Comparison of ENCODE assay signal across 40 cellular contexts in genomic region chr5:156735477-156735876, GRCh38.
"Had no signal": no experiment of that assay in that cellular context is flagged by ENCODE, and none has a peak within 500 bp of the region (broad histone marks: within the 10 kb centered on the region; RNA-seq: fewer than 3 reads in every experiment).

No MANE protein-coding gene starts in this region.

- H3K4me1 ChIP-seq: ascending aorta had no signal

- DNase-seq: activated CD4-positive, alpha-beta memory T cell treated with anti-CD3 and anti-CD28 coated beads, Interleukin-2, amount 10 ng/mL, durations not matched to agents 7 days and 5 days; activated CD4-positive, alpha-beta T cell treated with anti-CD3 and anti-CD28 coated beads for 1 hour; activated CD4-positive, alpha-beta T cell treated with anti-CD3 and anti-CD28 coated beads for 36 hours; activated CD4-positive, alpha-beta T cell treated with anti-CD3 and anti-CD28 coated beads for 48 hours; activated CD4-positive, alpha-beta T cell treated with anti-CD3 and anti-CD28 coated beads, Interleukin-2, amount 10 ng/mL, durations not matched to agents 7 days and 5 days; activated CD4-positive, alpha-beta T cell treated with anti-CD3 and anti-CD28 coated beads, Interleukin-2, amount 50 U/mL, for 48 hours; activated CD4-positive, CD25-positive, alpha-beta regulatory T cell; activated CD8-positive, alpha-beta memory T cell treated with anti-CD3 and anti-CD28 coated beads for 24 hours; activated CD8-positive, alpha-beta memory T cell treated with anti-CD3 and anti-CD28 coated beads, Interleukin-2, amount 10 ng/mL, durations not matched to agents 7 days and 5 days; activated CD8-positive, alpha-beta memory T cell treated with anti-CD3 and anti-CD28 coated beads, Interleukin-2, amount 50 U/mL, for 48 hours; activated CD8-positive, alpha-beta T cell treated with anti-CD3 and anti-CD28 coated beads, Interleukin-2, amount 10 ng/mL, durations not matched to agents 7 days and 5 days; activated effector memory CD4-positive, alpha-beta T cell treated with Interleukin-2 at 50 U/mL for 16 hours; activated gamma-delta T cell; activated naive CD4-positive, alpha-beta T cell treated with anti-CD3 and anti-CD28 coated beads, Interleukin-2, amount 10 ng/mL, durations not matched to agents 7 days and 5 days; activated naive CD4-positive, alpha-beta T cell treated with Interleukin-2 at 50 U/mL for 16 hours; activated naive CD8-positive, alpha-beta T cell treated with anti-CD3 and anti-CD28 coated beads, Interleukin-2, amount 10 ng/mL, durations not matched to agents 7 days and 5 days; activated naive CD8-positive, alpha-beta T cell treated with anti-CD3 and anti-CD28 coated beads, Interleukin-2, amount 50 U/mL, for 24 hours; activated T-cell treated with anti-CD3 and anti-CD28 coated beads, Interleukin-2, amount 50 U/mL, for 24 hours; activated T-cell treated with anti-CD3 and anti-CD28 coated beads, Interleukin-2, amount 50 U/mL, for 48 hours; amygdala; anterior cingulate cortex; caudate nucleus; cerebellar nuclear complex; T-helper 1 cell; T-helper 2 cell; T-helper 9 cell had no signal

- H3K36me3 ChIP-seq: ascending aorta, cardiac muscle cell, WERI-Rb-1 had no signal

- H3K9me3 ChIP-seq: ascending aorta had no signal

- H3K36me3 Mint-ChIP-seq: activated CD8-positive, alpha-beta memory T cell treated with anti-CD3 and anti-CD28 coated beads, Interleukin-2, amount 10 ng/mL, durations not matched to agents 7 days and 5 days; activated naive CD4-positive, alpha-beta T cell treated with anti-CD3 and anti-CD28 coated beads, Interleukin-2, amount 10 ng/mL, durations not matched to agents 7 days and 5 days; activated naive CD4-positive, alpha-beta T cell treated with anti-CD3 and anti-CD28 coated beads, Interleukin-2, amount 50 U/mL, for 24 hours; activated naive CD8-positive, alpha-beta T cell; activated naive CD8-positive, alpha-beta T cell treated with anti-CD3 and anti-CD28 coated beads, Interleukin-2, amount 10 ng/mL, durations not matched to agents 7 days and 5 days; brain; WTC11 had no signal

- ATAC-seq: activated CD4-positive, alpha-beta T cell treated with anti-CD3 and anti-CD28 coated beads for 36 hours; activated CD4-positive, CD25-positive, alpha-beta regulatory T cell treated with anti-CD3 and anti-CD28 coated beads, Interleukin-2, amount 50 U/mL, for 24 hours; activated CD8-positive, alpha-beta memory T cell treated with anti-CD3 and anti-CD28 coated beads, Interleukin-2, amount 10 ng/mL, durations not matched to agents 7 days and 5 days; activated CD8-positive, alpha-beta T cell treated with anti-CD3 and anti-CD28 coated beads, Interleukin-2, amount 10 ng/mL, durations not matched to agents 7 days and 5 days; activated naive CD8-positive, alpha-beta T cell treated with anti-CD3 and anti-CD28 coated beads, Interleukin-2, amount 50 U/mL, for 24 hours; WTC11 had no signal

- H3K4me3 ChIP-seq: ascending aorta, cardiac muscle cell had no signal

- H3K4me3 Mint-ChIP-seq: activated CD4-positive, alpha-beta memory T cell treated with anti-CD3 and anti-CD28 coated beads, Interleukin-2, amount 10 ng/mL, durations not matched to agents 7 days and 5 days; activated CD4-positive, alpha-beta T cell treated with anti-CD3 and anti-CD28 coated beads for 36 hours; activated CD4-positive, alpha-beta T cell treated with anti-CD3 and anti-CD28 coated beads, Interleukin-2, amount 10 ng/mL, durations not matched to agents 7 days and 5 days; activated CD8-positive, alpha-beta memory T cell treated with anti-CD3 and anti-CD28 coated beads, Interleukin-2, amount 10 ng/mL, durations not matched to agents 7 days and 5 days; activated CD8-positive, alpha-beta T cell treated with anti-CD3 and anti-CD28 coated beads, Interleukin-2, amount 10 ng/mL, durations not matched to agents 7 days and 5 days; activated naive CD4-positive, alpha-beta T cell treated with anti-CD3 and anti-CD28 coated beads, Interleukin-2, amount 10 ng/mL, durations not matched to agents 7 days and 5 days; activated naive CD4-positive, alpha-beta T cell treated with anti-CD3 and anti-CD28 coated beads, Interleukin-2, amount 50 U/mL, for 24 hours; activated naive CD8-positive, alpha-beta T cell; activated naive CD8-positive, alpha-beta T cell treated with anti-CD3 and anti-CD28 coated beads, Interleukin-2, amount 10 ng/mL, durations not matched to agents 7 days and 5 days; activated naive CD8-positive, alpha-beta T cell treated with anti-CD3 and anti-CD28 coated beads, Interleukin-2, amount 50 U/mL, for 24 hours; activated T-cell treated with anti-CD3 and anti-CD28 coated beads, Interleukin-2, amount 50 U/mL, for 24 hours; brain; central memory CD8-positive, alpha-beta T cell; T-helper 1 cell treated with Interleukin-12 subunit alpha and Interleukin-12 subunit beta and Interleukin-4 antibody, amounts not matched to agents 30 μg/mL and 1 μg/mL, for 36 hours; T-helper 2 cell treated with Interferon-gamma antibody and Interleukin-4, amounts not matched to agents 5 μg/mL and 100 μg/mL, for 36 hours; WTC11 had no signal

- FAIRE-seq: bronchial epithelial cell, TTC549 had no signal

- H3K27me3 ChIP-seq: ascending aorta, cardiac muscle cell had no signal

- H3K9me3 Mint-ChIP-seq: activated CD4-positive, alpha-beta memory T cell treated with anti-CD3 and anti-CD28 coated beads, Interleukin-2, amount 10 ng/mL, durations not matched to agents 7 days and 5 days; activated CD4-positive, alpha-beta T cell treated with anti-CD3 and anti-CD28 coated beads, Interleukin-2, amount 10 ng/mL, durations not matched to agents 7 days and 5 days; activated naive CD4-positive, alpha-beta T cell treated with anti-CD3 and anti-CD28 coated beads, Interleukin-2, amount 10 ng/mL, durations not matched to agents 7 days and 5 days; activated naive CD4-positive, alpha-beta T cell treated with anti-CD3 and anti-CD28 coated beads, Interleukin-2, amount 50 U/mL, for 24 hours; activated naive CD8-positive, alpha-beta T cell treated with anti-CD3 and anti-CD28 coated beads, Interleukin-2, amount 10 ng/mL, durations not matched to agents 7 days and 5 days; activated naive CD8-positive, alpha-beta T cell treated with anti-CD3 and anti-CD28 coated beads, Interleukin-2, amount 50 U/mL, for 24 hours; activated T-cell treated with anti-CD3 and anti-CD28 coated beads, Interleukin-2, amount 50 U/mL, for 24 hours; activated T-helper 2 cell treated with anti-CD3 and anti-CD28 coated beads, Interferon-gamma antibody, Interleukin-2, Interleukin-4, amounts not matched to agents 10 μg/mL and 5 μg/mL and 100 μg/mL, durations not matched to agents 14 hours and 24 hours and 36 hours; brain; central memory CD8-positive, alpha-beta T cell; T-helper 2 cell treated with Interferon-gamma antibody and Interleukin-4, amounts not matched to agents 5 μg/mL and 100 μg/mL, for 36 hours had no signal

- H3K27ac ChIP-seq: ascending aorta, cardiac muscle cell, WERI-Rb-1 had no signal

- H3K27ac Mint-ChIP-seq: activated CD4-positive, alpha-beta memory T cell treated with anti-CD3 and anti-CD28 coated beads, Interleukin-2, amount 10 ng/mL, durations not matched to agents 7 days and 5 days; activated CD4-positive, alpha-beta T cell treated with anti-CD3 and anti-CD28 coated beads for 36 hours; activated CD4-positive, alpha-beta T cell treated with anti-CD3 and anti-CD28 coated beads, Interleukin-2, amount 10 ng/mL, durations not matched to agents 7 days and 5 days; activated CD8-positive, alpha-beta memory T cell treated with anti-CD3 and anti-CD28 coated beads, Interleukin-2, amount 10 ng/mL, durations not matched to agents 7 days and 5 days; activated CD8-positive, alpha-beta T cell treated with anti-CD3 and anti-CD28 coated beads, Interleukin-2, amount 10 ng/mL, durations not matched to agents 7 days and 5 days; activated naive CD4-positive, alpha-beta T cell treated with anti-CD3 and anti-CD28 coated beads, Interleukin-2, amount 10 ng/mL, durations not matched to agents 7 days and 5 days; activated naive CD4-positive, alpha-beta T cell treated with anti-CD3 and anti-CD28 coated beads, Interleukin-2, amount 50 U/mL, for 24 hours; activated naive CD8-positive, alpha-beta T cell; activated naive CD8-positive, alpha-beta T cell treated with anti-CD3 and anti-CD28 coated beads, Interleukin-2, amount 10 ng/mL, durations not matched to agents 7 days and 5 days; activated naive CD8-positive, alpha-beta T cell treated with anti-CD3 and anti-CD28 coated beads, Interleukin-2, amount 50 U/mL, for 24 hours; activated T-cell treated with anti-CD3 and anti-CD28 coated beads, Interleukin-2, amount 50 U/mL, for 24 hours; activated T-helper 2 cell treated with anti-CD3 and anti-CD28 coated beads, Interferon-gamma antibody, Interleukin-2, Interleukin-4, amounts not matched to agents 10 μg/mL and 5 μg/mL and 100 μg/mL, durations not matched to agents 14 hours and 24 hours and 36 hours; brain; T-helper 1 cell treated with Interleukin-12 subunit alpha and Interleukin-12 subunit beta and Interleukin-4 antibody, amounts not matched to agents 30 μg/mL and 1 μg/mL, for 36 hours; T-helper 2 cell treated with Interferon-gamma antibody and Interleukin-4, amounts not matched to agents 5 μg/mL and 100 μg/mL, for 36 hours had no signal

- H3K4me1 Mint-ChIP-seq: activated CD4-positive, alpha-beta memory T cell treated with anti-CD3 and anti-CD28 coated beads, Interleukin-2, amount 10 ng/mL, durations not matched to agents 7 days and 5 days; activated CD4-positive, alpha-beta T cell treated with anti-CD3 and anti-CD28 coated beads for 36 hours; activated CD4-positive, alpha-beta T cell treated with anti-CD3 and anti-CD28 coated beads, Interleukin-2, amount 10 ng/mL, durations not matched to agents 7 days and 5 days; activated CD8-positive, alpha-beta memory T cell treated with anti-CD3 and anti-CD28 coated beads, Interleukin-2, amount 10 ng/mL, durations not matched to agents 7 days and 5 days; activated naive CD4-positive, alpha-beta T cell treated with anti-CD3 and anti-CD28 coated beads, Interleukin-2, amount 10 ng/mL, durations not matched to agents 7 days and 5 days; activated naive CD4-positive, alpha-beta T cell treated with anti-CD3 and anti-CD28 coated beads, Interleukin-2, amount 50 U/mL, for 24 hours; activated naive CD8-positive, alpha-beta T cell treated with anti-CD3 and anti-CD28 coated beads, Interleukin-2, amount 10 ng/mL, durations not matched to agents 7 days and 5 days; brain; central memory CD8-positive, alpha-beta T cell had no signal
